28 cellular contexts compared by ENCODE assay signal in the genomic region with DNA sequence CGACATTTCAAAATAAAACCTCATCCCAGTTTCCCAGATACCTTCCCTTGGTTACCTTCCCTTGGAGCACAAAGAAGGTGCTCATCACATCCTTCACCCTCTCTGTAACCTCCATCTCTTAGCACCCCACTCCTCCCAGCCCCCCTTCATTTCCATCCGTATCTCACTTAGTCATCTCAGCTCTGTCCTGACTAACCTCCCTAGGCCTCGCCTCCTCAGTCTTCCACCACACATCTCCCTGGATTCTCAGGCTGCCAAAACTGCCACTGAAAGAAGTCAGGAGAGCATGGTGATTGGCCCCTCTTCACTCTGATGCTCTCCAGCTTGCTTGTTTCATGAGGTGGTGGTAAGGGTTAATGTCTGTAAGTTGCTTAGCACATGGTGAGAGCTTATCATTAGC. TPM values are rescaled to one million over a fixed set of nuclear protein-coding genes. Genes with fewer than 3 reads are reported as not detected.
"Had no signal": no experiment of that assay in that cellular context is flagged by ENCODE, and none has a peak within 500 bp of the region (broad histone marks: within the 10 kb centered on the region; RNA-seq: fewer than 3 reads in every experiment).

No MANE protein-coding gene starts in this region.

- H3K27ac Mint-ChIP-seq: activated naive CD4-positive, alpha-beta T cell treated with anti-CD3 and anti-CD28 coated beads, Interleukin-2, amount 10 ng/mL, durations not matched to agents 7 days and 5 days; T-cell had no signal

- H3K27me3 Mint-ChIP-seq: T-cell had no signal

- H3K4me3 Mint-ChIP-seq: activated naive CD4-positive, alpha-beta T cell treated with anti-CD3 and anti-CD28 coated beads, Interleukin-2, amount 10 ng/mL, durations not matched to agents 7 days and 5 days; neural crest cell had no signal

- ATAC-seq: foreskin keratinocyte, heart right ventricle, mucosa of descending colon, psoas muscle, T-cell had no signal

- DNase-seq: activated CD4-positive, alpha-beta T cell treated with anti-CD3 and anti-CD28 coated beads for 4 hours; activated effector memory CD4-positive, alpha-beta T cell treated with anti-CD3 and anti-CD28 coated beads, Interleukin-2, amount 50 U/mL, for 16 hours; activated naive CD4-positive, alpha-beta T cell treated with anti-CD3 and anti-CD28 coated beads, Interleukin-2, amount 10 ng/mL, durations not matched to agents 7 days and 5 days; activated T-cell treated with anti-CD3 and anti-CD28 coated beads for 4 hours; central memory CD4-positive, alpha-beta T cell; dermis blood vessel endothelial cell; effector CD4-positive, alpha-beta T cell; foreskin keratinocyte; heart right ventricle; left ventricle myocardium inferior; mucosa of descending colon; psoas muscle; stimulated activated CD4-positive, alpha-beta T cell treated with anti-CD3 and anti-CD28 coated beads, Interleukin-1b, Interleukin-23, amount 100 ng/mL, for 48 hours; stimulated activated CD4-positive, alpha-beta T cell treated with anti-CD3 and anti-CD28 coated beads, Interleukin-4, amount 100 ng/mL, for 4 hours; stimulated activated CD8-positive, alpha-beta memory T cell treated with anti-CD3 and anti-CD28 coated beads, Interleukin-4, amount 100 ng/mL, for 48 hours; stimulated activated naive CD4-positive, alpha-beta T cell; T-cell; T-helper 9 cell; tibial artery had no signal

- H3K27me3 ChIP-seq: breast epithelium, esophagus muscularis mucosa, foreskin keratinocyte, heart right ventricle, suprapubic skin, tibial artery had no signal

- H3K27ac ChIP-seq: breast epithelium, esophagus muscularis mucosa, foreskin keratinocyte, heart right ventricle, left ventricle myocardium inferior, parathyroid adenoma, psoas muscle, suprapubic skin, tibial artery, VCaP had no signal

- H3K4me1 Mint-ChIP-seq: neural crest cell had no signal

RNA-seq across cellular contexts. Expression of gene USP6, which starts 35.2 kb away (rescaled TPM):
- total RNA-seq: dermis blood vessel endothelial cell, glomerular endothelial cell, smooth muscle cell had no signal

RNA-seq across cellular contexts. Expression of gene SLC52A1, which starts 45.4 kb away (rescaled TPM):
- total RNA-seq: esophagus muscularis mucosa, glomerular endothelial cell, left ventricle myocardium inferior, myocyte, neural crest cell, psoas muscle had no signal
- polyA plus RNA-seq: heart right ventricle had no signal
